15 cellular contexts compared by ENCODE assay signal in genomic region chr17:42341568-42341967, GRCh38. TPM values are rescaled to one million over a fixed set of nuclear protein-coding genes. Genes with fewer than 3 reads are reported as not detected.
DNase-seq lines count a peak whose midpoint lies in the region; ATAC-seq and TF ChIP-seq lines count a peak whose summit lies in the region.
"Had no signal": no experiment of that assay in that cellular context is flagged by ENCODE, and none has a peak within 500 bp of the region (broad histone marks: within the 10 kb centered on the region; RNA-seq: fewer than 3 reads in every experiment).

No MANE protein-coding gene starts in this region.

- no peaks in the 10 kb centered on the region for H3K79me2 ChIP-seq in H9 (ENCODE audit: insufficient read depth, low read length)

- peaks cover 60% of the 10 kb centered on the region for H3K4me1 Mint-ChIP-seq in activated CD8-positive, alpha-beta memory T cell treated with anti-CD3 and anti-CD28 coated beads, Interleukin-2, amount 10 ng/mL, durations not matched to agents 7 days and 5 days
- H3K4me1 Mint-ChIP-seq in H9: peaks cover 12 to 13% of the 10 kb centered on the region in 2 experiments
- peaks cover 69% of the 10 kb centered on the region for H3K4me1 Mint-ChIP-seq in activated T-helper 1 cell treated with anti-CD3 and anti-CD28 coated beads, Interleukin-12 subunit alpha, Interleukin-12 subunit beta, Interleukin-2, Interleukin-4 antibody, amounts not matched to agents 30 ng/mL and 10 ng/mL and 1 ng/mL, durations not matched to agents 14 hours and 24 hours and 36 hours (ENCODE audit: low read depth)
- H3K4me1 Mint-ChIP-seq in naive thymus-derived CD4-positive, alpha-beta T cell: peaks cover 21 to 66% (median 34%) of the 10 kb centered on the region in 7 donors

- no peak overlapping the region for H3K4me3 ChIP-seq in naive thymus-derived CD4-positive, alpha-beta T cell (ENCODE audit: low read length)
- H3K4me3 ChIP-seq: hepatocyte, right atrium auricular region had no signal

- no peak overlapping the region for H2BK12ac ChIP-seq in H9 (ENCODE audit: insufficient read length, low read depth, low read length)

- peak overlapping the region; percentile 3 for H3K4me3 Mint-ChIP-seq in activated CD8-positive, alpha-beta memory T cell treated with anti-CD3 and anti-CD28 coated beads, Interleukin-2, amount 10 ng/mL, durations not matched to agents 7 days and 5 days
- H3K4me3 Mint-ChIP-seq in H9: no peak overlapping the region
- peak overlapping the region; percentile 66 for H3K4me3 Mint-ChIP-seq in activated T-helper 1 cell treated with anti-CD3 and anti-CD28 coated beads, Interleukin-12 subunit alpha, Interleukin-12 subunit beta, Interleukin-2, Interleukin-4 antibody, amounts not matched to agents 30 ng/mL and 10 ng/mL and 1 ng/mL, durations not matched to agents 14 hours and 24 hours and 36 hours
- peak overlapping the region in 2 of 10 donors; percentile 1 to 77 for H3K4me3 Mint-ChIP-seq in naive thymus-derived CD4-positive, alpha-beta T cell
- H3K4me3 Mint-ChIP-seq: CD14-positive monocyte had no signal

- intact Hi-C loops in activated T-helper 1 cell treated with anti-CD3 and anti-CD28 coated beads, Interleukin-12 subunit alpha, Interleukin-12 subunit beta, Interleukin-2, Interleukin-4 antibody, amounts not matched to agents 30 ng/mL and 10 ng/mL and 1 ng/mL, durations not matched to agents 14 hours and 24 hours and 36 hours (cut with micrococcal nuclease): loop anchor here (1.0 kb wide), 2 partner anchors 23 to 47 kb away; partner anchors contain the start of gene STAT3
- intact Hi-C loops in naive thymus-derived CD4-positive, alpha-beta T cell (cut with micrococcal nuclease): loop anchor here in 1 of 2 donors (1.0 kb wide), 1 partner anchor 48 kb away; no protein-coding TSS in a partner anchor

- H2BK120ac ChIP-seq in H9 (ENCODE audit: low read depth, low read length, poor library complexity, severe bottlenecking): no peak overlapping the region

- no peak overlapping the region for H3K14ac ChIP-seq in H9 (ENCODE audit: insufficient read depth, low read length)

- no peaks in the 10 kb centered on the region for H3K27me3 ChIP-seq in H9 (ENCODE audit: insufficient read depth, low read length)
- H3K27me3 ChIP-seq in naive thymus-derived CD4-positive, alpha-beta T cell (ENCODE audit: control insufficient read depth in 2 of 2, insufficient read depth in 2 of 2, low read length in 2 of 2): no peaks in the 10 kb centered on the region
- H3K27me3 ChIP-seq: hepatocyte, right atrium auricular region had no signal

- H3K9me3 ChIP-seq in H9 (ENCODE audit: control insufficient read depth, low read depth, low read length): no peaks in the 10 kb centered on the region
- H3K9me3 ChIP-seq in naive thymus-derived CD4-positive, alpha-beta T cell (ENCODE audit: control insufficient read depth in 2 of 3, low read length in 3 of 3): no peaks in the 10 kb centered on the region
- H3K9me3 ChIP-seq: right atrium auricular region had no signal

- no peak overlapping the region for H4K91ac ChIP-seq in H9 (ENCODE audit: insufficient read length, low read depth, low read length)

- H2BK20ac ChIP-seq in H9 (ENCODE audit: low read depth, low read length, poor library complexity, severe bottlenecking): no peak overlapping the region

- H3K4me2 ChIP-seq in H9 (ENCODE audit: insufficient read depth, insufficient read length, low read length): no peak overlapping the region
- H3K4me2 ChIP-seq: hepatocyte had no signal

- H4K8ac ChIP-seq in H9 (replicated peaks; ENCODE audit: insufficient read length, low read depth, low read length): no peak overlapping the region

- H3K36me3 Mint-ChIP-seq in activated CD8-positive, alpha-beta memory T cell treated with anti-CD3 and anti-CD28 coated beads, Interleukin-2, amount 10 ng/mL, durations not matched to agents 7 days and 5 days: peaks cover 51% of the 10 kb centered on the region
- peaks cover 36 to 82% (median 73%) of the 10 kb centered on the region in 3 experiments; a peak in 6 of 7 replicates for H3K36me3 Mint-ChIP-seq in H9 (ENCODE audit: insufficient read depth in 1 of 3, low read depth in 3 of 3)
- H3K36me3 Mint-ChIP-seq in activated T-helper 1 cell treated with anti-CD3 and anti-CD28 coated beads, Interleukin-12 subunit alpha, Interleukin-12 subunit beta, Interleukin-2, Interleukin-4 antibody, amounts not matched to agents 30 ng/mL and 10 ng/mL and 1 ng/mL, durations not matched to agents 14 hours and 24 hours and 36 hours (ENCODE audit: low read depth): peaks cover 54% of the 10 kb centered on the region
- peaks cover 12 to 48% (median 24%) of the 10 kb centered on the region in 5 donors for H3K36me3 Mint-ChIP-seq in naive thymus-derived CD4-positive, alpha-beta T cell

- H4K20me1 ChIP-seq in H9 (ENCODE audit: control insufficient read depth, insufficient read depth, insufficient read length): peaks cover 3% of the 10 kb centered on the region

- H3K56ac ChIP-seq in H9 (ENCODE audit: insufficient read length, low read depth, low read length): no peak overlapping the region

- H3K79me1 ChIP-seq in H9 (ENCODE audit: insufficient read depth, low read depth, low read length, poor library complexity, severe bottlenecking): no peaks in the 10 kb centered on the region

- no peak for TF ChIP-seq CTCF in H9 (conservative IDR thresholded peaks at IDR 0.05)

- H3K27ac ChIP-seq in H9 (ENCODE audit: insufficient read length, low read depth, low read length): no peak overlapping the region
- peak overlapping the region; percentile 49 for H3K27ac ChIP-seq in naive thymus-derived CD4-positive, alpha-beta T cell (ENCODE audit: low read depth, low read length)
- H3K27ac ChIP-seq: hepatocyte, VCaP had no signal

- no peak for DNase-seq in activated CD8-positive, alpha-beta memory T cell treated with anti-CD3 and anti-CD28 coated beads, Interleukin-2, amount 10 ng/mL, durations not matched to agents 7 days and 5 days
- no peak for DNase-seq in activated CD8-positive, alpha-beta memory T cell treated with anti-CD3 and anti-CD28 coated beads, Interleukin-2, amount 50 U/mL, for 48 hours
- DNase-seq in H9 (no peak), NOMO-1 treated with dmso at 0.1 percent for 144 hours (lab: John Stamatoyannopoulos, UW; ENCODE audit: unreplicated experiment) (no peak), NOMO-1 treated with DMSO at 0.1 percent for 48 hours (lab: John Stamatoyannopoulos, UW; ENCODE audit: unreplicated experiment) (no peak)
- DNase-seq in activated T-helper 1 cell treated with anti-CD3 and anti-CD28 coated beads, Interleukin-12 subunit alpha, Interleukin-12 subunit beta, Interleukin-2, Interleukin-4 antibody, amounts not matched to agents 30 ng/mL and 10 ng/mL and 1 ng/mL, durations not matched to agents 14 hours and 24 hours and 36 hours (ENCODE audit: low spot score): no peak
- DNase-seq in naive thymus-derived CD4-positive, alpha-beta T cell: no peak
- DNase-seq: activated CD8-positive, alpha-beta memory T cell treated with anti-CD3 and anti-CD28 coated beads, Interleukin-2, amount 50 U/mL, for 4 hours; kidney; NCI-H69 had no signal

- H2BK15ac ChIP-seq in H9 (ENCODE audit: low read depth, low read length): no peak overlapping the region

- POLR2A ChIA-PET in naive thymus-derived CD4-positive, alpha-beta T cell (lab: Charles Lee): interaction anchor here (0.5 to 1.1 kb wide), 2 partner anchors 18 to 30 kb away, joined by 3 read pairs; no protein-coding TSS in a partner anchor

- H3K23ac ChIP-seq in H9 (ENCODE audit: insufficient read length, low read depth, low read length): no peak overlapping the region

- no CpG with 5 or more reads among the region's 4 CpGs for WGBS in H9 (ENCODE audit: extremely low coverage, insufficient read length, low lambda C conversion rate)

- no peaks in the 10 kb centered on the region for H3K27me3 Mint-ChIP-seq in activated CD8-positive, alpha-beta memory T cell treated with anti-CD3 and anti-CD28 coated beads, Interleukin-2, amount 10 ng/mL, durations not matched to agents 7 days and 5 days
- no peaks in the 10 kb centered on the region for H3K27me3 Mint-ChIP-seq in H9 (ENCODE audit: low read depth)
- no peaks in the 10 kb centered on the region for H3K27me3 Mint-ChIP-seq in activated T-helper 1 cell treated with anti-CD3 and anti-CD28 coated beads, Interleukin-12 subunit alpha, Interleukin-12 subunit beta, Interleukin-2, Interleukin-4 antibody, amounts not matched to agents 30 ng/mL and 10 ng/mL and 1 ng/mL, durations not matched to agents 14 hours and 24 hours and 36 hours (ENCODE audit: insufficient read depth)
- H3K27me3 Mint-ChIP-seq in naive thymus-derived CD4-positive, alpha-beta T cell: no peaks in the 10 kb centered on the region

- H4K5ac ChIP-seq in H9 (ENCODE audit: insufficient read length, low read depth, low read length): no peak overlapping the region

- no peak overlapping the region for H3K18ac ChIP-seq in H9 (ENCODE audit: insufficient read length, low read depth, low read length)

- no peak overlapping the region for H3T11ph ChIP-seq in H9 (ENCODE audit: low read length)

- H3K36me3 ChIP-seq in naive thymus-derived CD4-positive, alpha-beta T cell (ENCODE audit: control insufficient read depth in 2 of 3, insufficient read depth in 3 of 3, low read length in 3 of 3): peaks cover 0 to 80% (median 5%) of the 10 kb centered on the region in 3 experiments

- CTCF ChIA-PET in activated CD8-positive, alpha-beta memory T cell treated with anti-CD3 and anti-CD28 coated beads, Interleukin-2, amount 10 ng/mL, durations not matched to agents 7 days and 5 days (lab: Charles Lee): interaction anchor here (1.0 to 3.4 kb wide), 7 partner anchors 18 to 119 kb away, joined by 3 to 18 read pairs (median 7); partner anchors contain the start of gene STAT3
- CTCF ChIA-PET in naive thymus-derived CD4-positive, alpha-beta T cell (lab: Charles Lee): interaction anchor here (0.6 to 1.2 kb wide), 4 partner anchors 65 to 119 kb away, joined by 3 to 6 read pairs (median 3); no protein-coding TSS in a partner anchor

- no peaks in the 10 kb centered on the region for H3K9me3 Mint-ChIP-seq in activated CD8-positive, alpha-beta memory T cell treated with anti-CD3 and anti-CD28 coated beads, Interleukin-2, amount 10 ng/mL, durations not matched to agents 7 days and 5 days (ENCODE audit: low read depth)
- no peaks in the 10 kb centered on the region for H3K9me3 Mint-ChIP-seq in H9
- no peaks in the 10 kb centered on the region for H3K9me3 Mint-ChIP-seq in activated T-helper 1 cell treated with anti-CD3 and anti-CD28 coated beads, Interleukin-12 subunit alpha, Interleukin-12 subunit beta, Interleukin-2, Interleukin-4 antibody, amounts not matched to agents 30 ng/mL and 10 ng/mL and 1 ng/mL, durations not matched to agents 14 hours and 24 hours and 36 hours
- H3K9me3 Mint-ChIP-seq in naive thymus-derived CD4-positive, alpha-beta T cell: no peaks in the 10 kb centered on the region
- H3K9me3 Mint-ChIP-seq: CD14-positive monocyte had no signal

- ATAC-seq in activated CD8-positive, alpha-beta memory T cell treated with anti-CD3 and anti-CD28 coated beads, Interleukin-2, amount 10 ng/mL, durations not matched to agents 7 days and 5 days: no peak
- ATAC-seq in naive thymus-derived CD4-positive, alpha-beta T cell: no peak
- ATAC-seq in GM21515 (IDR thresholded peaks at IDR 0.05; ENCODE audit: unreplicated experiment): no peak

- H2AFZ ChIP-seq in H9 (ENCODE audit: low read length): no peak overlapping the region
- H2AFZ ChIP-seq: hepatocyte had no signal

- H3K4me1 ChIP-seq in H9 (ENCODE audit: insufficient read depth, low read length): no peaks in the 10 kb centered on the region; the same call in 1 of the 2 replicates
- H3K4me1 ChIP-seq in naive thymus-derived CD4-positive, alpha-beta T cell (ENCODE audit: control insufficient read depth in 2 of 2, insufficient read depth in 2 of 2, low read length in 2 of 2): peaks cover 16 to 29% of the 10 kb centered on the region in 2 donors

- peak overlapping the region; percentile 96 for H3K27ac Mint-ChIP-seq in activated CD8-positive, alpha-beta memory T cell treated with anti-CD3 and anti-CD28 coated beads, Interleukin-2, amount 10 ng/mL, durations not matched to agents 7 days and 5 days
- H3K27ac Mint-ChIP-seq in H9: peak overlapping the region in 2 of 3 experiments; percentile 16 to 63; a peak in 2 of 7 replicates
- peak overlapping the region; percentile 97 for H3K27ac Mint-ChIP-seq in activated T-helper 1 cell treated with anti-CD3 and anti-CD28 coated beads, Interleukin-12 subunit alpha, Interleukin-12 subunit beta, Interleukin-2, Interleukin-4 antibody, amounts not matched to agents 30 ng/mL and 10 ng/mL and 1 ng/mL, durations not matched to agents 14 hours and 24 hours and 36 hours
- H3K27ac Mint-ChIP-seq in naive thymus-derived CD4-positive, alpha-beta T cell: peak overlapping the region; percentile 37 to 95 (median 81)

- no peak overlapping the region for H3K9ac ChIP-seq in H9 (ENCODE audit: extremely low read depth, insufficient read length, low read length)

- no peak overlapping the region for H2BK5ac ChIP-seq in H9 (ENCODE audit: insufficient read length, low read length)

- no peak overlapping the region for H3K4ac ChIP-seq in H9 (ENCODE audit: low read depth, low read length)

- no peaks in the 10 kb centered on the region for H3K23me2 ChIP-seq in H9 (ENCODE audit: insufficient read length, low read depth, low read length, poor library complexity, severe bottlenecking)

- no peak overlapping the region for H2AK5ac ChIP-seq in H9 (ENCODE audit: insufficient read length, low read length)

RNA-seq across cellular contexts. Expression of gene STAT3, which starts 46.7 kb away (rescaled TPM):
- total RNA-seq in activated CD8-positive, alpha-beta memory T cell treated with anti-CD3 and anti-CD28 coated beads, Interleukin-2, amount 10 ng/mL, durations not matched to agents 7 days and 5 days: 10 to 100 TPM; 90.5 to 97.6 TPM
- 82.1 and 83.2 TPM in 2 replicates for total RNA-seq in H9 (2021)
- total RNA-seq in activated T-helper 1 cell treated with anti-CD3 and anti-CD28 coated beads, Interleukin-12 subunit alpha, Interleukin-12 subunit beta, Interleukin-2, Interleukin-4 antibody, amounts not matched to agents 30 ng/mL and 10 ng/mL and 1 ng/mL, durations not matched to agents 14 hours and 24 hours and 36 hours: 240 and 241 TPM in 2 replicates
- total RNA-seq in naive thymus-derived CD4-positive, alpha-beta T cell: 100 to 1,000 TPM; 133 to 275 (median 231) TPM
- polyA plus RNA-seq in naive thymus-derived CD4-positive, alpha-beta T cell: 100 to 1,000 TPM; 159 to 189 TPM

RNA-seq across cellular contexts. Expression of gene STAT5A, which starts 53.3 kb away (rescaled TPM):
- total RNA-seq in activated CD8-positive, alpha-beta memory T cell treated with anti-CD3 and anti-CD28 coated beads, Interleukin-2, amount 10 ng/mL, durations not matched to agents 7 days and 5 days: 100 to 1,000 TPM; 118 to 127 TPM
- 4.3 and 6.4 TPM in 2 replicates for total RNA-seq in H9 (2021)
- 375 and 381 TPM in 2 replicates for total RNA-seq in activated T-helper 1 cell treated with anti-CD3 and anti-CD28 coated beads, Interleukin-12 subunit alpha, Interleukin-12 subunit beta, Interleukin-2, Interleukin-4 antibody, amounts not matched to agents 30 ng/mL and 10 ng/mL and 1 ng/mL, durations not matched to agents 14 hours and 24 hours and 36 hours
- total RNA-seq in naive thymus-derived CD4-positive, alpha-beta T cell: 100 to 1,000 TPM; 111 to 162 (median 150) TPM
- polyA plus RNA-seq in naive thymus-derived CD4-positive, alpha-beta T cell: 100 to 1,000 TPM in 1 of 2 donors, 10 to 100 TPM in 1; 72.8 to 150 TPM

Comparison
In these comparisons a context has a peak if more than half of its experiments do, and no peak if none do; other contexts are left out.
1. H3K27ac Mint-ChIP-seq: peak in every context shown above with its lines; median percentile 97 in activated T-helper 1 cell treated with anti-CD3 and anti-CD28 coated beads, Interleukin-12 subunit alpha, Interleukin-12 subunit beta, Interleukin-2, Interleukin-4 antibody, amounts not matched to agents 30 ng/mL and 10 ng/mL and 1 ng/mL, durations not matched to agents 14 hours and 24 hours and 36 hours; 96 in activated CD8-positive, alpha-beta memory T cell treated with anti-CD3 and anti-CD28 coated beads, Interleukin-2, amount 10 ng/mL, durations not matched to agents 7 days and 5 days; 81 in naive thymus-derived CD4-positive, alpha-beta T cell; 40 in H9.
2. H3K4me3 Mint-ChIP-seq: peak in activated CD8-positive, alpha-beta memory T cell treated with anti-CD3 and anti-CD28 coated beads, Interleukin-2, amount 10 ng/mL, durations not matched to agents 7 days and 5 days (single experiment) and activated T-helper 1 cell treated with anti-CD3 and anti-CD28 coated beads, Interleukin-12 subunit alpha, Interleukin-12 subunit beta, Interleukin-2, Interleukin-4 antibody, amounts not matched to agents 30 ng/mL and 10 ng/mL and 1 ng/mL, durations not matched to agents 14 hours and 24 hours and 36 hours (single experiment); none in H9 (0 of 2).
3. RNA of gene STAT5A, which starts 53.3 kb away (total RNA-seq): 375 to 381 TPM in activated T-helper 1 cell treated with anti-CD3 and anti-CD28 coated beads, Interleukin-12 subunit alpha, Interleukin-12 subunit beta, Interleukin-2, Interleukin-4 antibody, amounts not matched to agents 30 ng/mL and 10 ng/mL and 1 ng/mL, durations not matched to agents 14 hours and 24 hours and 36 hours, 111 to 162 TPM in naive thymus-derived CD4-positive, alpha-beta T cell and 118 to 127 TPM in activated CD8-positive, alpha-beta memory T cell treated with anti-CD3 and anti-CD28 coated beads, Interleukin-2, amount 10 ng/mL, durations not matched to agents 7 days and 5 days; 4.3 to 6.4 TPM in H9; every median in the first group is over 10 times any median in the second.